In the genomic region with DNA sequence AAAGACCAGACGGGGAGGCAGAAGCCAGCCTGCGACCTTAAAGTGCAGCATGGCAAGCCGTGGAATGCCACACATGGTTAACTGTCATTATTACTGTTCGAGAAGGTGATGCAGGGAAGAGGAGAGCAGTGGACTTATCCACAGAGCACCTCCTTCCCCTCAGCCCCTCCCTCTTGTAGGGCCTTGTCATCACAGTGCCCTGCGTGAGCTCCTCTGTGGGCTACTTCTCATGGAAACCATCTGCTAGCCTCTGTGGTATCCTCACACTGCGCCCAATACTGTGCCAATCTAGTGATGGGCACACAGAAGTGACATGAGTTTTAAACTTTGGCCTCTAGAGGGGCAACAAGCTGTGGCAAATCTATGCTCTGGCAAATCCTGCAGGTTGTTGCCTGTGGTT, we compare ENCODE assay signal across 12 cellular contexts. TPM values are rescaled to one million over a fixed set of nuclear protein-coding genes. Genes with fewer than 3 reads are reported as not detected.
DNase-seq lines count a peak whose midpoint lies in the region; ATAC-seq and FAIRE-seq lines count a peak whose summit lies in the region.
"Had no signal": no experiment of that assay in that cellular context is flagged by ENCODE, and none has a peak within 500 bp of the region (broad histone marks: within the 10 kb centered on the region; RNA-seq: fewer than 3 reads in every experiment).

No MANE protein-coding gene starts in this region.

- H3K27me3 Mint-ChIP-seq in activated CD4-positive, alpha-beta T cell treated with anti-CD3 and anti-CD28 coated beads, Interleukin-2, amount 10 ng/mL, durations not matched to agents 7 days and 5 days, result no peaks in the 10 kb centered on the region

- H3K27ac Mint-ChIP-seq in activated CD4-positive, alpha-beta T cell treated with anti-CD3 and anti-CD28 coated beads, Interleukin-2, amount 10 ng/mL, durations not matched to agents 7 days and 5 days, result peak overlapping the region; percentile 97

- H3K27me3 ChIP-seq in duodenal mucosa (ENCODE audit: control insufficient read depth in 1 of 2, insufficient read depth in 2 of 2, low read length in 2 of 2), result no peaks in the 10 kb centered on the region

- POLR2A ChIA-PET in activated CD4-positive, alpha-beta T cell treated with anti-CD3 and anti-CD28 coated beads, Interleukin-2, amount 10 ng/mL, durations not matched to agents 7 days and 5 days (lab: Charles Lee), result interaction anchor here (4.1 kb wide), 1 partner anchor 18 kb away, joined by 39 read pairs; a partner anchor contains a TSS

- H3K36me3 ChIP-seq in duodenal mucosa (ENCODE audit: control insufficient read depth in 1 of 2, insufficient read depth in 2 of 2, low read length in 2 of 2), result no peaks in the 10 kb centered on the region

- peaks cover 56% of the 10 kb centered on the region for H3K4me1 Mint-ChIP-seq in activated CD4-positive, alpha-beta T cell treated with anti-CD3 and anti-CD28 coated beads, Interleukin-2, amount 10 ng/mL, durations not matched to agents 7 days and 5 days

- H3K36me3 Mint-ChIP-seq in activated CD4-positive, alpha-beta T cell treated with anti-CD3 and anti-CD28 coated beads, Interleukin-2, amount 10 ng/mL, durations not matched to agents 7 days and 5 days (ENCODE audit: low read depth), result peaks cover 17% of the 10 kb centered on the region

- DNase-seq in stimulated activated CD4-positive, alpha-beta T cell treated with anti-CD3 and anti-CD28 coated beads, Interleukin-2, amount 100 ng/mL, for 24 hours, result peak; percentile 17 to 48
- no peak for DNase-seq in stimulated activated CD4-positive, alpha-beta T cell treated with anti-CD3 and anti-CD28 coated beads, Interleukin-1b, Interleukin-23, amount 100 ng/mL, for 48 hours
- peak; percentile 46 for DNase-seq in activated CD4-positive, alpha-beta T cell treated with anti-CD3 and anti-CD28 coated beads, Interleukin-2, amount 10 ng/mL, durations not matched to agents 7 days and 5 days
- no peak for DNase-seq in urothelium cell line (ENCODE audit: low spot score)
- no peak for DNase-seq in middle frontal gyrus (ENCODE audit: extremely low spot score, low spot score)
- DNase-seq in NCI-H2227 (lab: John Stamatoyannopoulos, UW; ENCODE audit: unreplicated experiment), result no peak
- DNase-seq: NCI-H446 treated with DMSO at 0.1 percent for 48 hours, retina, RPMI8226, T1000 had no signal

- peak overlapping the region; percentile 59 to 61 for H3K4me3 ChIP-seq in duodenal mucosa (ENCODE audit: low read depth in 1 of 2, low read length in 2 of 2)

- peak; percentile 81 for FAIRE-seq in urothelium cell line (lab: Jason Lieb, UNC)

- no peak for ATAC-seq in HG03025 (IDR thresholded peaks at IDR 0.05; ENCODE audit: low FRiP score, unreplicated experiment)

- no peaks in the 10 kb centered on the region for H3K9me3 ChIP-seq in duodenal mucosa (ENCODE audit: control insufficient read depth in 1 of 2, low read length in 2 of 2)

- peak overlapping the region; percentile 55 to 58 for H3K9ac ChIP-seq in duodenal mucosa (ENCODE audit: low read depth in 1 of 2, low read length in 2 of 2)

- no peak overlapping the region for H3K27ac ChIP-seq in duodenal mucosa (ENCODE audit: low read depth, low read length)

- peak overlapping the region; percentile 78 for H3K4me3 Mint-ChIP-seq in activated CD4-positive, alpha-beta T cell treated with anti-CD3 and anti-CD28 coated beads, Interleukin-2, amount 10 ng/mL, durations not matched to agents 7 days and 5 days

- CTCF ChIA-PET in activated CD4-positive, alpha-beta T cell treated with anti-CD3 and anti-CD28 coated beads, Interleukin-2, amount 10 ng/mL, durations not matched to agents 7 days and 5 days (lab: Charles Lee), result interaction anchor here (0.7 to 6.1 kb wide), 8 partner anchors 9 to 143 kb away, joined by 3 to 38 read pairs (median 6); a partner anchor contains a TSS

- no peaks in the 10 kb centered on the region for H3K9me3 Mint-ChIP-seq in activated CD4-positive, alpha-beta T cell treated with anti-CD3 and anti-CD28 coated beads, Interleukin-2, amount 10 ng/mL, durations not matched to agents 7 days and 5 days

- peaks cover 0 to 5% of the 10 kb centered on the region in 2 donors for H3K4me1 ChIP-seq in duodenal mucosa (ENCODE audit: control insufficient read depth in 1 of 2, insufficient read depth in 2 of 2, low read length in 2 of 2)

RNA-seq across cellular contexts. Expression of a gene that starts 18.2 kb away (rescaled TPM):
- 10 to 100 TPM; 21.0 to 21.6 TPM for total RNA-seq in activated CD4-positive, alpha-beta T cell treated with anti-CD3 and anti-CD28 coated beads, Interleukin-2, amount 10 ng/mL, durations not matched to agents 7 days and 5 days

RNA-seq across cellular contexts. Expression of a gene that starts 50.6 kb away (rescaled TPM):
- 10 to 100 TPM; 92.4 to 95.7 TPM for total RNA-seq in activated CD4-positive, alpha-beta T cell treated with anti-CD3 and anti-CD28 coated beads, Interleukin-2, amount 10 ng/mL, durations not matched to agents 7 days and 5 days

Comparison
In these comparisons a context has a peak if more than half of its experiments do, and no peak if none do; other contexts are left out.
1. DNase-seq: peak in stimulated activated CD4-positive, alpha-beta T cell treated with anti-CD3 and anti-CD28 coated beads, Interleukin-2, amount 100 ng/mL, for 24 hours (2 of 2) and activated CD4-positive, alpha-beta T cell treated with anti-CD3 and anti-CD28 coated beads, Interleukin-2, amount 10 ng/mL, durations not matched to agents 7 days and 5 days (single experiment); none in stimulated activated CD4-positive, alpha-beta T cell treated with anti-CD3 and anti-CD28 coated beads, Interleukin-1b, Interleukin-23, amount 100 ng/mL, for 48 hours (single experiment), urothelium cell line (single experiment), middle frontal gyrus (single experiment) and NCI-H2227 (single experiment).